Comparison of ENCODE assay signal across 1 cellular context in genomic region chr6:105373481-105373880, GRCh38.
TF ChIP-seq lines count a peak whose summit lies in the region.

No MANE protein-coding gene starts in this region.

TF ChIP-seq in IMR-90, 13 proteins besides CTCF, POLR2A, EP300 and RAD21:
- TF ChIP-seq MXI1 (IDR thresholded peaks at IDR 0.05; ENCODE audit: borderline replicate concordance, low read depth, low read length) (no peak), NFE2L2 (IDR thresholded peaks at IDR 0.05; ENCODE audit: low read depth, low read length) (no peak), SMC3 (IDR thresholded peaks at IDR 0.05; ENCODE audit: low read depth, low read length) (no peak), CHD1 (IDR thresholded peaks at IDR 0.05; ENCODE audit: low read depth, low read length) (no peak), BHLHE40 (IDR thresholded peaks at IDR 0.05; ENCODE audit: low read depth, low read length) (no peak), RCOR1 (IDR thresholded peaks at IDR 0.05; ENCODE audit: insufficient replicate concordance, low read length) (no peak), FOS (IDR thresholded peaks at IDR 0.05; ENCODE audit: low read depth, low read length) (no peak), CEBPB (IDR thresholded peaks at IDR 0.05; ENCODE audit: low read depth, low read length) (no peak), ELK1 (IDR thresholded peaks at IDR 0.05; ENCODE audit: borderline replicate concordance, low read depth, low read length) (no peak), USF2 (IDR thresholded peaks at IDR 0.05; ENCODE audit: low read depth, low read length) (no peak), MAZ (IDR thresholded peaks at IDR 0.05; ENCODE audit: borderline replicate concordance, low read depth, low read length) (no peak), RFX5 (IDR thresholded peaks at IDR 0.05; ENCODE audit: low read depth, low read length) (no peak), MAFK (IDR thresholded peaks at IDR 0.05; ENCODE audit: low read depth, low read length) (no peak)
TF ChIP-seq in IMR-90: peak in this region for 0.
